23 cellular contexts compared by ENCODE assay signal in the genomic region with DNA sequence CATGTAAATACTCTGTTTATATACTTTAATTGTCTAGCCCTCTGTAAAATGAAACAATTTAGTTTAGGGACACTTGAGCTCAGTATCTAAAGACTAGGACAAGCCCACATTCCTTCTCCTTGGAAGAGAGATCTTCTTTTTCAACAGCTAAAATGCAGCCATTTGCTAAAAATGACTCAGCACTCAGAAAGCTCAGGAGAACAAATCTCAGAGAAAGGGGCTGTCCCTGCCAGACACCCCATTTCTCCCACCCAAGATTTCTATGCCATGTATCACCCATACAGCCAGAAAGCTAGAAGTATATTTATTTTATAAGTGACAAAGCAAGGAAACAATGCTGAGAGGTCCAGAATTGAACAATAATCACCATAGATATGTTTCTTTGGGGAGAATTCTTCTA. TPM values are rescaled to one million over a fixed set of nuclear protein-coding genes. Genes with fewer than 3 reads are reported as not detected.
DNase-seq lines count a peak whose midpoint lies in the region; ATAC-seq and TF ChIP-seq lines count a peak whose summit lies in the region.
"Had no signal": no experiment of that assay in that cellular context is flagged by ENCODE, and none has a peak within 500 bp of the region (broad histone marks: within the 10 kb centered on the region; RNA-seq: fewer than 3 reads in every experiment).

No MANE protein-coding gene starts in this region.

- H3K27ac Mint-ChIP-seq in T-helper 17 cell, result peak overlapping the region; percentile 87
- H3K27ac Mint-ChIP-seq: T-helper 1 cell treated with Interleukin-12 subunit alpha and Interleukin-12 subunit beta and Interleukin-4 antibody, amounts not matched to agents 30 μg/mL and 1 μg/mL, for 36 hours had no signal

- peak overlapping the region; percentile 25 for H3K27ac ChIP-seq in GM23248
- peak overlapping the region; percentile 58 for H3K27ac ChIP-seq in smooth muscle cell (ENCODE audit: low read depth)
- H3K27ac ChIP-seq: BLaER1 treated with 17β-estradiol and CSF1 and Interleukin-3, amounts not matched to agents 10 nM and 100 nM; colonic mucosa; lower lobe of right lung; testis had no signal

- no peaks in the 10 kb centered on the region for H3K9me3 ChIP-seq in GM23248 (ENCODE audit: low read depth)
- no peaks in the 10 kb centered on the region for H3K9me3 ChIP-seq in T-helper 17 cell (ENCODE audit: control insufficient read depth, low read length, poor library complexity, severe bottlenecking)
- no peaks in the 10 kb centered on the region for H3K9me3 ChIP-seq in smooth muscle cell (replicated peaks; ENCODE audit: low read depth)
- H3K9me3 ChIP-seq: BLaER1 treated with 17β-estradiol and CSF1 and Interleukin-3, amounts not matched to agents 10 nM and 100 nM; colonic mucosa; lower lobe of right lung; testis had no signal

- H4K20me1 ChIP-seq in GM23248 (ENCODE audit: insufficient read depth) (no peaks in the 10 kb centered on the region), smooth muscle cell (ENCODE audit: low read depth) (no peaks in the 10 kb centered on the region)
- H4K20me1 ChIP-seq: BLaER1 treated with 17β-estradiol and CSF1 and Interleukin-3, amounts not matched to agents 10 nM and 100 nM had no signal

- TF ChIP-seq CTCF in smooth muscle cell (IDR thresholded peaks at IDR 0.05; ENCODE audit: borderline replicate concordance, insufficient read depth, poor library complexity, severe bottlenecking), result no peak

- H3K27me3 ChIP-seq in GM23248 (replicated peaks; ENCODE audit: insufficient read depth) (no peaks in the 10 kb centered on the region), smooth muscle cell (ENCODE audit: low read depth) (no peaks in the 10 kb centered on the region)
- H3K27me3 ChIP-seq: BLaER1 treated with 17β-estradiol and CSF1 and Interleukin-3, amounts not matched to agents 10 nM and 100 nM; colonic mucosa; testis had no signal

- H3F3A ChIP-seq in GM23248 (ENCODE audit: insufficient read depth), result peaks cover 6% of the 10 kb centered on the region; the same call in 1 of the 2 replicates
- no peaks in the 10 kb centered on the region for H3F3A ChIP-seq in smooth muscle cell (ENCODE audit: low read depth)

- H3K9me2 ChIP-seq in GM23248 (ENCODE audit: insufficient read depth), result no peaks in the 10 kb centered on the region

- peaks cover 26% of the 10 kb centered on the region for H3K4me1 Mint-ChIP-seq in T-helper 17 cell

- peaks cover 3% of the 10 kb centered on the region; the same call in 1 of the 2 replicates for H3K79me2 ChIP-seq in GM23248 (ENCODE audit: insufficient read depth)
- H3K79me2 ChIP-seq in smooth muscle cell (ENCODE audit: low read depth), result peaks cover 6% of the 10 kb centered on the region

- H2AFZ ChIP-seq in GM23248, result peak overlapping the region; percentile 48
- H2AFZ ChIP-seq in smooth muscle cell (ENCODE audit: low read depth), result peak overlapping the region; percentile 9

- peaks cover 17% of the 10 kb centered on the region for H3K36me3 Mint-ChIP-seq in T-helper 17 cell (ENCODE audit: low read depth)

- H3K9ac ChIP-seq in GM23248 (no peak overlapping the region), smooth muscle cell (ENCODE audit: low read depth) (no peak overlapping the region)
- H3K9ac ChIP-seq: BLaER1 treated with 17β-estradiol and CSF1 and Interleukin-3, amounts not matched to agents 10 nM and 100 nM had no signal

- no peak overlapping the region for H3K4me3 Mint-ChIP-seq in T-helper 17 cell
- H3K4me3 Mint-ChIP-seq: naive thymus-derived CD4-positive, alpha-beta T cell; T-helper 1 cell treated with Interleukin-12 subunit alpha and Interleukin-12 subunit beta and Interleukin-4 antibody, amounts not matched to agents 30 μg/mL and 1 μg/mL, for 36 hours had no signal

- in situ Hi-C loops in GM23248 (cut with MboI), result no loop called here

- H3K27me3 Mint-ChIP-seq in T-helper 17 cell, result no peaks in the 10 kb centered on the region
- H3K27me3 Mint-ChIP-seq: naive thymus-derived CD4-positive, alpha-beta T cell had no signal

- H3K4me2 ChIP-seq in GM23248 (ENCODE audit: unreplicated experiment) (no peak overlapping the region), smooth muscle cell (peak overlapping the region; percentile 21)
- H3K4me2 ChIP-seq: BLaER1 treated with 17β-estradiol and CSF1 and Interleukin-3, amounts not matched to agents 10 nM and 100 nM had no signal

- H3K4me3 ChIP-seq in GM23248 (no peak overlapping the region), smooth muscle cell (no peak overlapping the region)
- H3K4me3 ChIP-seq: BLaER1 treated with 17β-estradiol and CSF1 and Interleukin-3, amounts not matched to agents 10 nM and 100 nM; colonic mucosa; lower lobe of right lung; testis had no signal

- H3K36me3 ChIP-seq in GM23248 (ENCODE audit: low read depth), result no peaks in the 10 kb centered on the region
- H3K36me3 ChIP-seq in smooth muscle cell (ENCODE audit: low read depth), result peaks cover 5% of the 10 kb centered on the region
- H3K36me3 ChIP-seq: colonic mucosa, lower lobe of right lung had no signal

- ATAC-seq in T-helper 17 cell (no peak), GM21786 (IDR thresholded peaks at IDR 0.05; ENCODE audit: unreplicated experiment) (no peak)
- ATAC-seq: lower lobe of right lung; naive thymus-derived CD4-positive, alpha-beta T cell; Right ventricle myocardium inferior had no signal

- DNase-seq in GM23248 (peak; percentile 52), T-helper 17 cell (no peak), fibroblast of peridontal ligament (ENCODE audit: extremely low read depth) (peak; percentile 45), smooth muscle cell (lab: John Stamatoyannopoulos, UW; ENCODE audit: unreplicated experiment) (no peak), C1 segment of cervical spinal cord (lab: John Stamatoyannopoulos, UW) (no peak), epidermal melanocyte (ENCODE audit: insufficient read length, low spot score) (no peak)
- DNase-seq: activated CD4-positive, CD25-positive, alpha-beta regulatory T cell; amygdala; colonic mucosa; DMS153; immature natural killer cell; lower lobe of right lung; MM.1S; naive thymus-derived CD4-positive, alpha-beta T cell; NCI-H187 treated with DMSO at 0.1 percent for 48 hours; NCI-H510A; posterior cingulate gyrus; small intestine; testis had no signal

- H3K4me1 ChIP-seq in GM23248 (ENCODE audit: insufficient read depth), result peaks cover 11% of the 10 kb centered on the region
- peaks cover 10% of the 10 kb centered on the region for H3K4me1 ChIP-seq in smooth muscle cell (ENCODE audit: low read depth)
- H3K4me1 ChIP-seq: BLaER1 treated with 17β-estradiol and CSF1 and Interleukin-3, amounts not matched to agents 10 nM and 100 nM; colonic mucosa; lower lobe of right lung; testis had no signal

RNA-seq across cellular contexts. Expression of gene PRDX6, which starts 23.2 kb away (rescaled TPM):
- total RNA-seq in GM23248 (2014; rRNA removed; shearing (Covaris generic)), result 324 and 336 TPM in 2 replicates
- 434 and 438 TPM in 2 replicates for polyA plus RNA-seq in GM23248 (2016; fragmentation: Nextera tagmentation; extraction: Ambion mirVana)
- 100 to 1,000 TPM in 1 of 2 donors, 10 to 100 TPM in 1; 66.4 to 125 TPM for total RNA-seq in T-helper 17 cell
- total RNA-seq in smooth muscle cell, result 657 and 689 TPM in 2 replicates
- 484 and 526 TPM in 2 replicates for polyA plus RNA-seq in smooth muscle cell

Comparison
In these comparisons a context has a peak if more than half of its experiments do, and no peak if none do; other contexts are left out.
1. DNase-seq: peak in GM23248 (single experiment) and fibroblast of peridontal ligament (single experiment); none in T-helper 17 cell (0 of 3), smooth muscle cell (single experiment), C1 segment of cervical spinal cord (0 of 14) and epidermal melanocyte (single experiment).